In genomic region chr20:5745416-5745968, GRCh38 we compare ENCODE assay signal across 2 cellular contexts.
TF ChIP-seq lines count a peak whose summit lies in the region.

No MANE protein-coding gene starts in this region.

TF ChIP-seq in HepG2, 621 proteins besides CTCF, POLR2A, EP300 and RAD21:
- TF ChIP-seq ZNF138 (CRISPR knock-in tag; IDR thresholded peaks at IDR 0.05; ENCODE audit: low read depth) (no peak), ZNF543 (CRISPR knock-in tag; IDR thresholded peaks at IDR 0.05) (no peak)

TF ChIP-seq in liver, 16 proteins besides CTCF, POLR2A, EP300 and RAD21 (continued from another document):
- TF ChIP-seq JUND (IDR thresholded peaks at IDR 0.05): no peak
